In genomic region chr13:109146393-109146792, GRCh38 we compare ENCODE assay signal across 20 cellular contexts.
DNase-seq lines count a peak whose midpoint lies in the region; ATAC-seq, FAIRE-seq and TF ChIP-seq lines count a peak whose summit lies in the region.
"Had no signal": no experiment of that assay in that cellular context is flagged by ENCODE, and none has a peak within 500 bp of the region (broad histone marks: within the 10 kb centered on the region; RNA-seq: fewer than 3 reads in every experiment).

No MANE protein-coding gene starts in this region.

- H3K4me3 ChIP-seq in A549 = no peak overlapping the region
- no peak overlapping the region for H3K4me3 ChIP-seq in adipocyte (ENCODE audit: low read length)
- no peak overlapping the region for H3K4me3 ChIP-seq in keratinocyte (ENCODE audit: control insufficient read depth in 2 of 3, extremely low read depth in 1 of 3, insufficient read depth in 2 of 3, low read depth in 1 of 3, low read length in 3 of 3)
- no peak overlapping the region for H3K4me3 ChIP-seq in transverse colon
- H3K4me3 ChIP-seq: GM12878 had no signal

- H3K9me1 ChIP-seq in keratinocyte (ENCODE audit: control insufficient read depth, extremely low read depth, insufficient read depth, low read length) = no peaks in the 10 kb centered on the region

- dilution Hi-C loops in keratinocyte (cut with MboI; ENCODE audit: extremely low pct_ligation_motif_present, low sequenced_read_pairs) = no loop called here

- no peak for TF ChIP-seq EP300 in A549 (IDR thresholded peaks at IDR 0.05)
- no peak for TF ChIP-seq EP300 in transverse colon (IDR thresholded peaks at IDR 0.05; ENCODE audit: low read depth)

- H3K4me2 ChIP-seq in A549 = peak overlapping the region; percentile 78
- H3K4me2 ChIP-seq in keratinocyte (ENCODE audit: control insufficient read depth, extremely low read depth, insufficient read depth, low read depth, low read length) = no peak overlapping the region

- CTCF ChIA-PET in A549 (lab: Yijun Ruan, JAX) = interaction anchor here (0.6 to 1.9 kb wide), 18 partner anchors 8 to 971 kb away, joined by 3 to 8 read pairs (median 3); no protein-coding TSS in a partner anchor

- WGBS in A549 (ENCODE audit: missing lambda C conversion rate) = 82% methylated on average over 4 of the region's 4 CpGs
- 80 to 92% methylated on average over 3 to 4 of the region's 4 CpGs for WGBS in transverse colon (ENCODE audit: low coverage in 1 of 2), 2 donors

- no peaks in the 10 kb centered on the region for H3K36me3 ChIP-seq in adipocyte (ENCODE audit: control insufficient read depth, insufficient read depth, low read length, severe bottlenecking)
- H3K36me3 ChIP-seq in keratinocyte (ENCODE audit: control insufficient read depth in 2 of 2, extremely low read depth in 1 of 2, insufficient read depth in 2 of 2, low read length in 2 of 2) = no peaks in the 10 kb centered on the region
- no peaks in the 10 kb centered on the region for H3K36me3 ChIP-seq in transverse colon

- peaks cover 7% of the 10 kb centered on the region for H3K36me3 Mint-ChIP-seq in HFFc6 (ENCODE audit: low read depth)
- H3K36me3 Mint-ChIP-seq in osteocyte (ENCODE audit: unreplicated experiment) = no peaks in the 10 kb centered on the region
- H3K36me3 Mint-ChIP-seq in activated CD4-positive, alpha-beta T cell treated with anti-CD3 and anti-CD28 coated beads, Interleukin-2, amount 10 ng/mL, durations not matched to agents 24 days and 14 days (ENCODE audit: low read depth) = no peaks in the 10 kb centered on the region
- H3K36me3 Mint-ChIP-seq: IgD-negative memory B cell had no signal

- no peaks in the 10 kb centered on the region for H3K79me2 ChIP-seq in keratinocyte (ENCODE audit: control insufficient read depth, insufficient read depth, low read length)

- TF ChIP-seq POLR2A in A549 (IDR thresholded peaks at IDR 0.05; ENCODE audit: low read length) (no peak), transverse colon (IDR thresholded peaks at IDR 0.05) (no peak)

- FAIRE-seq in A549 (lab: Jason Lieb, UNC) (no peak), keratinocyte (lab: Jason Lieb, UNC) (no peak)
- FAIRE-seq: A204.1, GM12878 had no signal

- H3K4me1 ChIP-seq in A549 (peaks cover 46% of the 10 kb centered on the region), adipocyte (ENCODE audit: control insufficient read depth, insufficient read depth, low read length) (peaks cover 32% of the 10 kb centered on the region), keratinocyte (ENCODE audit: control insufficient read depth, extremely low read depth, insufficient read depth, low read length) (peaks cover 42% of the 10 kb centered on the region), transverse colon (no peaks in the 10 kb centered on the region)

- H4K20me1 ChIP-seq in keratinocyte (ENCODE audit: control insufficient read depth, extremely low read depth, insufficient read depth, low read length) = no peaks in the 10 kb centered on the region

- no peak for DNase-seq in A549 (ENCODE audit: low read depth in 1 of 2, low spot score in 1 of 2)
- no peak for DNase-seq in HFFc6
- no peak for DNase-seq in adipocyte (ENCODE audit: low read depth)
- no peak for DNase-seq in keratinocyte (ENCODE audit: low read depth, low spot score)
- DNase-seq in osteocyte (ENCODE audit: extremely low spot score, unreplicated experiment) = no peak
- DNase-seq in transverse colon = no peak
- no peak for DNase-seq in activated CD4-positive, alpha-beta T cell treated with anti-CD3 and anti-CD28 coated beads, Interleukin-2, amount 10 ng/mL, durations not matched to agents 24 days and 14 days
- DNase-seq: DMS 273 treated with DMSO at 0.1 percent for 48 hours, GDM1, MV-4-11, NCI-H1417, NCI-H187 treated with DMSO at 0.1 percent for 48 hours, NCI-H446, NCI-H69, RPMI8226 had no signal

- H3K27me3 Mint-ChIP-seq in HFFc6 (ENCODE audit: insufficient read depth) = peaks cover 9% of the 10 kb centered on the region
- no peaks in the 10 kb centered on the region for H3K27me3 Mint-ChIP-seq in osteocyte (ENCODE audit: unreplicated experiment)
- peaks cover 15% of the 10 kb centered on the region for H3K27me3 Mint-ChIP-seq in activated CD4-positive, alpha-beta T cell treated with anti-CD3 and anti-CD28 coated beads, Interleukin-2, amount 10 ng/mL, durations not matched to agents 24 days and 14 days

- H3K27ac Mint-ChIP-seq in HFFc6 = peak overlapping the region; percentile 81
- H3K27ac Mint-ChIP-seq in osteocyte (ENCODE audit: unreplicated experiment) = no peak overlapping the region
- H3K27ac Mint-ChIP-seq in activated CD4-positive, alpha-beta T cell treated with anti-CD3 and anti-CD28 coated beads, Interleukin-2, amount 10 ng/mL, durations not matched to agents 24 days and 14 days = no peak overlapping the region
- H3K27ac Mint-ChIP-seq: IgD-negative memory B cell had no signal

- H3K9me3 ChIP-seq in A549 (no peaks in the 10 kb centered on the region), adipocyte (ENCODE audit: control insufficient read depth, low read length) (no peaks in the 10 kb centered on the region), keratinocyte (ENCODE audit: control insufficient read depth, low read depth, low read length) (no peaks in the 10 kb centered on the region), transverse colon (no peaks in the 10 kb centered on the region)

- H3K27ac ChIP-seq in A549 = peak overlapping the region; percentile 95 to 96
- peak overlapping the region; percentile 85 for H3K27ac ChIP-seq in keratinocyte (ENCODE audit: control insufficient read depth, insufficient read depth, low read length)
- H3K27ac ChIP-seq in transverse colon = peak overlapping the region in 1 of 4 donors; percentile 9
- H3K27ac ChIP-seq: C4-2B had no signal

- peaks cover 50% of the 10 kb centered on the region for H3K4me1 Mint-ChIP-seq in HFFc6 (ENCODE audit: low read depth)
- H3K4me1 Mint-ChIP-seq in osteocyte (ENCODE audit: unreplicated experiment) = peaks cover 25% of the 10 kb centered on the region
- H3K4me1 Mint-ChIP-seq in activated CD4-positive, alpha-beta T cell treated with anti-CD3 and anti-CD28 coated beads, Interleukin-2, amount 10 ng/mL, durations not matched to agents 24 days and 14 days = no peaks in the 10 kb centered on the region
- H3K4me1 Mint-ChIP-seq: IgD-negative memory B cell had no signal

- in situ Hi-C loops in transverse colon (cut with MboI; ENCODE audit: low pct_ligation_motif_present in 1 of 4, low pct_unique_long_range_greater_than_20kb in 1 of 4, low sequenced_read_pairs in 3 of 4) = loop anchor here (10.0 to 25.0 kb wide), 3 partner anchors 641 to 968 kb away; partner anchors contain the start of gene IRS2 (in 3 of the 4)

- POLR2A ChIA-PET in A549 (lab: Yijun Ruan, JAX) = interaction anchor here (1.0 to 1.5 kb wide), 2 partner anchors 126 to 635 kb away, joined by 3 read pairs; no protein-coding TSS in a partner anchor

- no peak overlapping the region for H3K4me3 Mint-ChIP-seq in HFFc6
- no peak overlapping the region for H3K4me3 Mint-ChIP-seq in osteocyte (ENCODE audit: unreplicated experiment)
- no peak overlapping the region for H3K4me3 Mint-ChIP-seq in activated CD4-positive, alpha-beta T cell treated with anti-CD3 and anti-CD28 coated beads, Interleukin-2, amount 10 ng/mL, durations not matched to agents 24 days and 14 days
- H3K4me3 Mint-ChIP-seq: IgD-negative memory B cell had no signal

- H3K27me3 ChIP-seq in adipocyte (replicated peaks; ENCODE audit: control insufficient read depth, insufficient read depth, low read length) (no peaks in the 10 kb centered on the region), keratinocyte (ENCODE audit: control insufficient read depth, extremely low read depth, insufficient read depth, low read length) (no peaks in the 10 kb centered on the region), transverse colon (peaks cover 14% of the 10 kb centered on the region)

- no peak for ATAC-seq in A549
- no peak for ATAC-seq in HG02610 (IDR thresholded peaks at IDR 0.05; ENCODE audit: unreplicated experiment)

- H2AFZ ChIP-seq in keratinocyte (ENCODE audit: control insufficient read depth, low read length) = no peak overlapping the region

- H3K9me3 Mint-ChIP-seq in HFFc6 = no peaks in the 10 kb centered on the region
- H3K9me3 Mint-ChIP-seq in osteocyte (ENCODE audit: unreplicated experiment) = no peaks in the 10 kb centered on the region
- no peaks in the 10 kb centered on the region for H3K9me3 Mint-ChIP-seq in activated CD4-positive, alpha-beta T cell treated with anti-CD3 and anti-CD28 coated beads, Interleukin-2, amount 10 ng/mL, durations not matched to agents 24 days and 14 days
- H3K9me3 Mint-ChIP-seq: IgD-negative memory B cell had no signal

- TF ChIP-seq CTCF in A549 (IDR thresholded peaks at IDR 0.05) (no peak), HFFc6 (IDR thresholded peaks at IDR 0.05) (no peak), keratinocyte (optimal IDR thresholded peaks at IDR 0.05 in 1 of 3, IDR thresholded peaks at IDR 0.05 in 1 of 3, conservative IDR thresholded peaks at IDR 0.05 in 1 of 3; ENCODE audit: extremely low read depth in 1 of 3, insufficient read depth in 2 of 3, low read length in 3 of 3) (no peak), osteocyte (IDR thresholded peaks at IDR 0.05) (no peak), transverse colon (IDR thresholded peaks at IDR 0.05) (no peak)

- peak overlapping the region; percentile 77 for H3K9ac ChIP-seq in adipocyte (ENCODE audit: low read length)
- H3K9ac ChIP-seq in keratinocyte (ENCODE audit: control insufficient read depth, extremely low read depth, insufficient read depth, low read length) = peak overlapping the region; percentile 49

- TF ChIP-seq RAD21 in A549 (conservative IDR thresholded peaks at IDR 0.05 in 1 of 2, IDR thresholded peaks at IDR 0.05 in 1 of 2) = no peak

- intact Hi-C loops in transverse colon (cut with DNase I; ENCODE audit: low total_unique reads) = no loop called here
- intact Hi-C loops in activated CD4-positive, alpha-beta T cell treated with anti-CD3 and anti-CD28 coated beads, Interleukin-2, amount 10 ng/mL, durations not matched to agents 24 days and 14 days (cut with micrococcal nuclease) = loop anchor here (10.0 kb wide), 1 partner anchor 648 kb away; no protein-coding TSS in a partner anchor

TF ChIP-seq in A549, 52 proteins besides CTCF, POLR2A, EP300 and RAD21 (continues in another document):
- TF ChIP-seq FOXS1 (CRISPR knock-in tag; IDR thresholded peaks at IDR 0.05) = no peak
- no peak for TF ChIP-seq SMC3 (IDR thresholded peaks at IDR 0.05)
- no peak for TF ChIP-seq USF2 (IDR thresholded peaks at IDR 0.05)
- TF ChIP-seq PHF8 (IDR thresholded peaks at IDR 0.05; ENCODE audit: borderline replicate concordance, low read depth) = no peak
- TF ChIP-seq RCOR1 (IDR thresholded peaks at IDR 0.05; ENCODE audit: low read depth, low read length) = no peak
- TF ChIP-seq TP53 (CRISPR knock-in tag; IDR thresholded peaks at IDR 0.05) = no peak
